Comparison of ENCODE assay signal across 10 cellular contexts in the genomic region with DNA sequence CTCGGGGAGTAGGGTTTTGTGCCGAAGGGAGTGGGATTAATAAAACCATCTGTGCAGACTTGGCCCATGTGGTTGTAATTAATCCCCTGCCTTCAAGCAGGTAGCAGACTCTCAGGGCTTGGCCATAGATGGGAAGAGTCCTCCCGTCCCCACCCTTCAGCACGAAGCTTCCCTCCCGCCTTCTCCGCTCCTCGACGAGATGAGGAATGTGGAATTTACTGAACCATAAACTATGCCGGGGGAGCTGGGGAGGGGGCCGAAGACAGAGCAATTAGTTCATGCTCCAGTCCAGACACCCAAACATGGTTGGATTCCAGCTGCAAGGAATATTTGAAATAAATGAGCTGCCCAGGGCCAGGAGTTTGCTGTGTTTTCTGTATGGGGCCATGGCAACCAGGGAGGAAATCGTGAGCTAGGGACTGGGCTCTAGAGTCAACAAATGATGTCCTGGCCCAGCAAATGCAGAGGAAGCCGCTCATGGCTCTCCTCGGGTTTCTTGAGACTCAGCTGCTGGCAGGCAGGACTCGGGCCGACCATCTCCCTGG.
DNase-seq lines count a peak whose midpoint lies in the region; ATAC-seq and TF ChIP-seq lines count a peak whose summit lies in the region.
"Had no signal": no experiment of that assay in that cellular context is flagged by ENCODE, and none has a peak within 500 bp of the region (broad histone marks: within the 10 kb centered on the region; RNA-seq: fewer than 3 reads in every experiment).

No MANE protein-coding gene starts in this region.

- intact Hi-C loops in heart right ventricle (cut with DNase I) (no loop called here), CD14-positive monocyte (cut with micrococcal nuclease) (no loop called here)

- WGBS in heart right ventricle, 2 donors = 41 to 44% methylated on average over 15 of the region's 15 CpGs

- H3K9me3 ChIP-seq in adipocyte (ENCODE audit: control insufficient read depth, low read length) = no peaks in the 10 kb centered on the region
- H3K9me3 ChIP-seq in heart right ventricle = no peaks in the 10 kb centered on the region

- H3K4me3 ChIP-seq in BJ (ENCODE audit: low read depth, low read length) (no peak overlapping the region), adipocyte (ENCODE audit: low read length) (no peak overlapping the region), heart right ventricle (no peak overlapping the region)

- TF ChIP-seq CTCF in BJ (IDR thresholded peaks at IDR 0.05; ENCODE audit: insufficient read depth, low read depth, low read length) = no peak
- TF ChIP-seq CTCF in heart right ventricle (IDR thresholded peaks at IDR 0.05) = no peak
- no peak for TF ChIP-seq CTCF in progenitor cell of endocrine pancreas (IDR thresholded peaks at IDR 0.05; ENCODE audit: unreplicated experiment)
- no peak for TF ChIP-seq CTCF in CD14-positive monocyte (IDR thresholded peaks at IDR 0.05)

- no peaks in the 10 kb centered on the region for H3K27me3 ChIP-seq in BJ (ENCODE audit: control insufficient read depth, insufficient read depth, low read length)
- H3K27me3 ChIP-seq in adipocyte (replicated peaks; ENCODE audit: control insufficient read depth, insufficient read depth, low read length) = no peaks in the 10 kb centered on the region
- no peaks in the 10 kb centered on the region for H3K27me3 ChIP-seq in heart right ventricle

- CTCF ChIA-PET in BJ (lab: Yijun Ruan, JAX) = interaction anchor here (0.6 to 0.7 kb wide), 3 partner anchors 34 to 216 kb away, joined by 3 to 4 read pairs (median 3); no protein-coding TSS in a partner anchor

- H3K36me3 Mint-ChIP-seq in progenitor cell of endocrine pancreas (ENCODE audit: insufficient read depth) = no peaks in the 10 kb centered on the region
- no peaks in the 10 kb centered on the region for H3K36me3 Mint-ChIP-seq in natural killer cell treated with Interleukin-12 subunit alpha and Interleukin-12 subunit beta and Interleukin-15 and Interleukin-18, amount 100 ng/mL, for 72 hours
- H3K36me3 Mint-ChIP-seq in CD14-positive monocyte = no peaks in the 10 kb centered on the region
- H3K36me3 Mint-ChIP-seq: activated CD8-positive, alpha-beta memory T cell treated with anti-CD3 and anti-CD28 coated beads, Interleukin-2, amount 10 ng/mL, durations not matched to agents 7 days and 5 days had no signal

- H3K4me3 Mint-ChIP-seq in progenitor cell of endocrine pancreas (ENCODE audit: low read depth) (no peak overlapping the region), CD14-positive monocyte (no peak overlapping the region)
- no peak overlapping the region for H3K4me3 Mint-ChIP-seq in natural killer cell treated with Interleukin-12 subunit alpha and Interleukin-12 subunit beta and Interleukin-15 and Interleukin-18, amount 100 ng/mL, for 72 hours
- H3K4me3 Mint-ChIP-seq: activated CD8-positive, alpha-beta memory T cell treated with anti-CD3 and anti-CD28 coated beads, Interleukin-2, amount 10 ng/mL, durations not matched to agents 7 days and 5 days had no signal

- H3K9ac ChIP-seq in adipocyte (ENCODE audit: low read length) = no peak overlapping the region

- H3K9me3 Mint-ChIP-seq in progenitor cell of endocrine pancreas (ENCODE audit: low read depth) (no peaks in the 10 kb centered on the region), CD14-positive monocyte (no peaks in the 10 kb centered on the region)
- no peaks in the 10 kb centered on the region for H3K9me3 Mint-ChIP-seq in natural killer cell treated with Interleukin-12 subunit alpha and Interleukin-12 subunit beta and Interleukin-15 and Interleukin-18, amount 100 ng/mL, for 72 hours

- H3K4me1 ChIP-seq in adipocyte (ENCODE audit: control insufficient read depth, insufficient read depth, low read length) (peaks cover 31% of the 10 kb centered on the region), heart right ventricle (peaks cover 6 to 39% (median 29%) of the 10 kb centered on the region in 9 donors)

- DNase-seq in BJ (ENCODE audit: low read depth) (peak; percentile 66), adipocyte (ENCODE audit: low read depth) (peak; percentile 85), heart right ventricle (peak; percentile 44 to 63), progenitor cell of endocrine pancreas (ENCODE audit: low spot score, unreplicated experiment) (no peak), NOMO-1 (lab: John Stamatoyannopoulos, UW; ENCODE audit: unreplicated experiment in 2 of 2) (no peak), CD14-positive monocyte (ENCODE audit: low spot score) (no peak)
- DNase-seq in natural killer cell treated with Interleukin-12 subunit alpha and Interleukin-12 subunit beta and Interleukin-15 and Interleukin-18, amount 100 ng/mL, for 72 hours (ENCODE audit: low spot score) = no peak
- no peak for DNase-seq in stimulated activated CD8-positive, alpha-beta memory T cell treated with anti-CD3 and anti-CD28 coated beads, Interleukin-4, amount 100 ng/mL, for 48 hours
- DNase-seq: activated CD8-positive, alpha-beta memory T cell treated with anti-CD3 and anti-CD28 coated beads, Interleukin-2, amount 10 ng/mL, durations not matched to agents 7 days and 5 days had no signal

- H3K4me1 Mint-ChIP-seq in progenitor cell of endocrine pancreas (ENCODE audit: low read depth) (peaks cover 32% of the 10 kb centered on the region), CD14-positive monocyte (peaks cover 12% of the 10 kb centered on the region)
- no peaks in the 10 kb centered on the region for H3K4me1 Mint-ChIP-seq in natural killer cell treated with Interleukin-12 subunit alpha and Interleukin-12 subunit beta and Interleukin-15 and Interleukin-18, amount 100 ng/mL, for 72 hours (ENCODE audit: low read depth in 2 of 2)
- H3K4me1 Mint-ChIP-seq: activated CD8-positive, alpha-beta memory T cell treated with anti-CD3 and anti-CD28 coated beads, Interleukin-2, amount 10 ng/mL, durations not matched to agents 7 days and 5 days had no signal

- H3K27me3 Mint-ChIP-seq in progenitor cell of endocrine pancreas (no peaks in the 10 kb centered on the region), CD14-positive monocyte (ENCODE audit: low read depth in 3 of 3) (peaks cover 6 to 13% (median 12%) of the 10 kb centered on the region in 3 donors)
- H3K27me3 Mint-ChIP-seq in natural killer cell treated with Interleukin-12 subunit alpha and Interleukin-12 subunit beta and Interleukin-15 and Interleukin-18, amount 100 ng/mL, for 72 hours = no peaks in the 10 kb centered on the region
- H3K27me3 Mint-ChIP-seq: activated CD8-positive, alpha-beta memory T cell treated with anti-CD3 and anti-CD28 coated beads, Interleukin-2, amount 10 ng/mL, durations not matched to agents 7 days and 5 days had no signal

- H3K36me3 ChIP-seq in BJ (ENCODE audit: control insufficient read depth, insufficient read depth, low read length) (peaks cover 4% of the 10 kb centered on the region), adipocyte (ENCODE audit: control insufficient read depth, insufficient read depth, low read length, severe bottlenecking) (peaks cover 34% of the 10 kb centered on the region), heart right ventricle (peaks cover 0 to 28% (median 5%) of the 10 kb centered on the region in 9 donors)

- POLR2A ChIA-PET in BJ (lab: Charles Lee) = no interaction called here

- peak in 7 of 8 donors; percentile 52 to 85 (median 77) for ATAC-seq in heart right ventricle
- ATAC-seq in natural killer cell treated with Interleukin-12 subunit alpha and Interleukin-12 subunit beta and Interleukin-15 and Interleukin-18, amount 100 ng/mL, for 72 hours = no peak
- ATAC-seq: activated CD8-positive, alpha-beta memory T cell treated with anti-CD3 and anti-CD28 coated beads, Interleukin-2, amount 10 ng/mL, durations not matched to agents 7 days and 5 days had no signal

- H3K27ac Mint-ChIP-seq in progenitor cell of endocrine pancreas (peak overlapping the region; percentile 74), CD14-positive monocyte (no peak overlapping the region)
- no peak overlapping the region for H3K27ac Mint-ChIP-seq in natural killer cell treated with Interleukin-12 subunit alpha and Interleukin-12 subunit beta and Interleukin-15 and Interleukin-18, amount 100 ng/mL, for 72 hours
- H3K27ac Mint-ChIP-seq: activated CD8-positive, alpha-beta memory T cell treated with anti-CD3 and anti-CD28 coated beads, Interleukin-2, amount 10 ng/mL, durations not matched to agents 7 days and 5 days had no signal

- H3K27ac ChIP-seq in heart right ventricle = peak overlapping the region in 7 of 10 donors; percentile 18 to 65 (median 46)
- H3K27ac ChIP-seq: HL-60 had no signal

Comparison
In these comparisons a context has a peak if more than half of its experiments do, and no peak if none do; other contexts are left out.
1. DNase-seq: peak in BJ (single experiment), adipocyte (single experiment) and heart right ventricle (2 of 2); none in progenitor cell of endocrine pancreas (single experiment), natural killer cell treated with Interleukin-12 subunit alpha and Interleukin-12 subunit beta and Interleukin-15 and Interleukin-18, amount 100 ng/mL, for 72 hours (single experiment), stimulated activated CD8-positive, alpha-beta memory T cell treated with anti-CD3 and anti-CD28 coated beads, Interleukin-4, amount 100 ng/mL, for 48 hours (single experiment), NOMO-1 (0 of 2) and CD14-positive monocyte (single experiment).
2. ATAC-seq: peak in heart right ventricle (7 of 8); none in natural killer cell treated with Interleukin-12 subunit alpha and Interleukin-12 subunit beta and Interleukin-15 and Interleukin-18, amount 100 ng/mL, for 72 hours (0 of 2).